In the genomic region with DNA sequence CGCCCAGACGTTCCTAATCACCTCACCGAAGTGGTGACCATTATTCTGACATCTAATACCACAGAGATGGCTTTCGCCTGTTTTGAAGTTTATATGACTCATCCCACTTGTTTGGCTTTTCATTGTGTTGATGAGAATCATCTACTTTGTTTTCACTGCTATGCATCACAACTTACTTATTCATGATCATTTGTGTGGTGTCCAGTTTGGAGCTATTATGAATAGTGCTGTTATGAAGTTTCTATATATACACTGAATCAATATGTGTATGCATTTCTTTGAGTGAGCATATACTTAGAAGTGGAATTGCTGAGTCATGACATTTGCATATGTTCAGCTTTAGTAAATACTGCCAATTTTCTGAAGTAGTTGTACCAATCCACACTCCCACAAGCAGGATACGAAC, we compare ENCODE assay signal across 23 cellular contexts. TPM values are rescaled to one million over a fixed set of nuclear protein-coding genes. Genes with fewer than 3 reads are reported as not detected.
A peak's percentile ranks its signal among the peaks of the same experiment; 100 is the strongest.
DNase-seq lines count a peak whose midpoint lies in the region; ATAC-seq, FAIRE-seq and TF ChIP-seq lines count a peak whose summit lies in the region.
"Had no signal": no experiment of that assay in that cellular context is flagged by ENCODE, and none has a peak within 500 bp of the region (broad histone marks: within the 10 kb centered on the region; RNA-seq: fewer than 3 reads in every experiment).

No MANE protein-coding gene starts in this region.

- no peaks in the 10 kb centered on the region for H3K79me2 ChIP-seq in OCI-LY7 (ENCODE audit: insufficient read depth, low read depth, low read length)
- no peaks in the 10 kb centered on the region for H3K79me2 ChIP-seq in endothelial cell of umbilical vein (ENCODE audit: control insufficient read depth, insufficient read depth, low read length)

- H3K27ac ChIP-seq in OCI-LY7 (ENCODE audit: low read depth, low read length, poor library complexity, severe bottlenecking): no peak overlapping the region
- H3K27ac ChIP-seq in endothelial cell of umbilical vein (ENCODE audit: insufficient read depth, low read depth, low read length): no peak overlapping the region
- no peak overlapping the region for H3K27ac ChIP-seq in dorsolateral prefrontal cortex
- H3K27ac ChIP-seq: pancreas, skin epidermis, tibial artery had no signal

- TF ChIP-seq CTCF in OCI-LY7 (conservative IDR thresholded peaks at IDR 0.05; ENCODE audit: low read length): no peak
- TF ChIP-seq CTCF in endothelial cell of umbilical vein (IDR thresholded peaks at IDR 0.05; ENCODE audit: extremely low read depth in 1 of 2, insufficient read depth in 1 of 2, low read depth in 1 of 2, low read length in 2 of 2): no peak
- TF ChIP-seq CTCF in dorsolateral prefrontal cortex (IDR thresholded peaks at IDR 0.05 in 54 of 56, conservative IDR thresholded peaks at IDR 0.05 in 2 of 56; ENCODE audit: low read depth in 1 of 56, partially characterized antibody in 56 of 56): no peak

- no peak overlapping the region for H2AFZ ChIP-seq in OCI-LY7 (ENCODE audit: low read length)
- no peak overlapping the region for H2AFZ ChIP-seq in endothelial cell of umbilical vein (ENCODE audit: low read depth, low read length)

- no peaks in the 10 kb centered on the region for H3K4me1 ChIP-seq in OCI-LY7 (ENCODE audit: insufficient read depth, low read length, poor library complexity, severe bottlenecking)
- no peaks in the 10 kb centered on the region for H3K4me1 ChIP-seq in endothelial cell of umbilical vein (ENCODE audit: control insufficient read depth, extremely low read depth, insufficient read depth, low read length)
- H3K4me1 ChIP-seq: pancreas, tibial artery had no signal

- H3K9ac ChIP-seq in endothelial cell of umbilical vein (replicated peaks; ENCODE audit: extremely low read depth, insufficient read depth, low read length): no peak overlapping the region

- H3K27me3 Mint-ChIP-seq in stimulated activated naive CD8-positive, alpha-beta T cell treated with anti-CD3 and anti-CD28 coated beads, Interleukin-15, amount 100 ng/mL, for 72 hours: peaks cover 47% of the 10 kb centered on the region
- H3K27me3 Mint-ChIP-seq in T-helper 17 cell: peaks cover 31% of the 10 kb centered on the region
- H3K27me3 Mint-ChIP-seq: IgD-negative memory B cell had no signal

- intact Hi-C loops in OCI-LY7 (cut with micrococcal nuclease; ENCODE audit: unreplicated experiment): no loop called here
- intact Hi-C loops in endothelial cell of umbilical vein (cut with micrococcal nuclease): no loop called here
- intact Hi-C loops in dorsolateral prefrontal cortex (cut with DNase I): loop anchor here (5.0 kb wide), 2 partner anchors 148 to 678 kb away; a partner anchor contains a TSS

- H3K9me1 ChIP-seq in endothelial cell of umbilical vein (replicated peaks; ENCODE audit: control insufficient read depth, extremely low read depth, insufficient read depth, low read length): no peaks in the 10 kb centered on the region

- no peaks in the 10 kb centered on the region for H3K36me3 Mint-ChIP-seq in stimulated activated effector memory CD8-positive, alpha-beta T cell treated with anti-CD3 and anti-CD28 coated beads, Interleukin-12 subunit alpha, Interleukin-12 subunit beta, amount 100 ng/mL, for 72 hours
- H3K36me3 Mint-ChIP-seq in T-helper 17 cell (ENCODE audit: low read depth): no peaks in the 10 kb centered on the region
- H3K36me3 Mint-ChIP-seq: activated naive CD8-positive, alpha-beta T cell; IgD-negative memory B cell had no signal

- peak; percentile 57 for ATAC-seq in stimulated activated naive CD8-positive, alpha-beta T cell treated with anti-CD3 and anti-CD28 coated beads, Interleukin-15, amount 100 ng/mL, for 72 hours
- no peak for ATAC-seq in stimulated activated naive CD8-positive, alpha-beta T cell treated with anti-CD3 and anti-CD28 coated beads, Interleukin-15, Interleukin-2, amounts not matched to agents 100 U/mL and 50 U/mL, for 24 hours
- ATAC-seq in stimulated activated effector memory CD8-positive, alpha-beta T cell treated with anti-CD3 and anti-CD28 coated beads, Interleukin-12 subunit alpha, Interleukin-12 subunit beta, amount 100 ng/mL, for 72 hours: peak; percentile 86
- ATAC-seq in HG03342 (IDR thresholded peaks at IDR 0.05; ENCODE audit: unreplicated experiment) (no peak), T-helper 17 cell (no peak)
- ATAC-seq: effector memory CD8-positive, alpha-beta T cell; left ventricle myocardium superior; pancreas had no signal

- CTCF ChIA-PET in OCI-LY7 (lab: Charles Lee; ENCODE audit: unreplicated experiment): no interaction called here
- CTCF ChIA-PET in endothelial cell of umbilical vein (lab: Charles Lee): interaction anchor here (1.0 to 1.7 kb wide), 3 partner anchors 14 to 461 kb away, joined by 5 to 12 read pairs (median 6); no protein-coding TSS in a partner anchor

- no peak overlapping the region for H3K4me3 Mint-ChIP-seq in stimulated activated naive CD8-positive, alpha-beta T cell treated with anti-CD3 and anti-CD28 coated beads, Interleukin-15, amount 100 ng/mL, for 72 hours
- no peak overlapping the region for H3K4me3 Mint-ChIP-seq in stimulated activated effector memory CD8-positive, alpha-beta T cell treated with anti-CD3 and anti-CD28 coated beads, Interleukin-12 subunit alpha, Interleukin-12 subunit beta, amount 100 ng/mL, for 72 hours
- no peak overlapping the region for H3K4me3 Mint-ChIP-seq in T-helper 17 cell
- H3K4me3 Mint-ChIP-seq: activated naive CD8-positive, alpha-beta T cell; effector memory CD8-positive, alpha-beta T cell; IgD-negative memory B cell; T-helper 1 cell treated with Interleukin-12 subunit alpha and Interleukin-12 subunit beta and Interleukin-4 antibody, amounts not matched to agents 30 μg/mL and 1 μg/mL, for 36 hours had no signal

- no TSS peak for BruUV-seq in OCI-LY7 (replicated peaks; lab: Mats Ljungman, UMichigan)
- BruUV-seq in endothelial cell of umbilical vein (replicated peaks; lab: Mats Ljungman, UMichigan): no TSS peak

- peaks cover 8 to 37% of the 10 kb centered on the region in 2 experiments for H3K27me3 ChIP-seq in endothelial cell of umbilical vein (ENCODE audit: control insufficient read depth in 2 of 2, insufficient read depth in 2 of 2, low read length in 2 of 2)
- H3K27me3 ChIP-seq in dorsolateral prefrontal cortex: no peaks in the 10 kb centered on the region
- H3K27me3 ChIP-seq: pancreas, tibial artery had no signal

- dilution Hi-C loops in endothelial cell of umbilical vein (cut with MboI; ENCODE audit: extremely low pct_ligation_motif_present, low sequenced_read_pairs): no loop called here

- no peaks in the 10 kb centered on the region for H3K4me1 Mint-ChIP-seq in stimulated activated naive CD8-positive, alpha-beta T cell treated with anti-CD3 and anti-CD28 coated beads, Interleukin-15, amount 100 ng/mL, for 72 hours
- H3K4me1 Mint-ChIP-seq in stimulated activated effector memory CD8-positive, alpha-beta T cell treated with anti-CD3 and anti-CD28 coated beads, Interleukin-12 subunit alpha, Interleukin-12 subunit beta, amount 100 ng/mL, for 72 hours: no peaks in the 10 kb centered on the region
- peaks cover 6% of the 10 kb centered on the region for H3K4me1 Mint-ChIP-seq in T-helper 17 cell
- H3K4me1 Mint-ChIP-seq: IgD-negative memory B cell had no signal

- no peaks in the 10 kb centered on the region for H3K9me3 Mint-ChIP-seq in stimulated activated naive CD8-positive, alpha-beta T cell treated with anti-CD3 and anti-CD28 coated beads, Interleukin-15, amount 100 ng/mL, for 72 hours
- H3K9me3 Mint-ChIP-seq in stimulated activated effector memory CD8-positive, alpha-beta T cell treated with anti-CD3 and anti-CD28 coated beads, Interleukin-12 subunit alpha, Interleukin-12 subunit beta, amount 100 ng/mL, for 72 hours: no peaks in the 10 kb centered on the region
- H3K9me3 Mint-ChIP-seq: effector memory CD8-positive, alpha-beta T cell; IgD-negative memory B cell; T-helper 1 cell treated with Interleukin-12 subunit alpha and Interleukin-12 subunit beta and Interleukin-4 antibody, amounts not matched to agents 30 μg/mL and 1 μg/mL, for 36 hours had no signal

- FAIRE-seq in endothelial cell of umbilical vein (lab: Jason Lieb, UNC): no peak

- DNase-seq in stimulated activated naive CD8-positive, alpha-beta T cell treated with anti-CD3 and anti-CD28 coated beads, Interleukin-15, amount 100 ng/mL, for 72 hours: no peak
- DNase-seq in stimulated activated naive CD8-positive, alpha-beta T cell treated with anti-CD3 and anti-CD28 coated beads, Interleukin-15, Interleukin-2, amounts not matched to agents 100 U/mL and 50 U/mL, for 24 hours: no peak
- DNase-seq in OCI-LY7 (ENCODE audit: low spot score) (peak; percentile 1), endothelial cell of umbilical vein (ENCODE audit: low read depth, low spot score) (peak; percentile 8), dorsolateral prefrontal cortex (no peak), T-helper 17 cell (no peak)
- no peak for DNase-seq in stimulated activated effector memory CD8-positive, alpha-beta T cell treated with anti-CD3 and anti-CD28 coated beads, Interleukin-12 subunit alpha, Interleukin-12 subunit beta, amount 100 ng/mL, for 72 hours (ENCODE audit: low spot score in 2 of 2)
- DNase-seq: activated T-cell treated with anti-CD3 and anti-CD28 coated beads for 4 hours; AML-193; caudate nucleus; effector memory CD8-positive, alpha-beta T cell; left ventricle myocardium superior; NCI-H1436; NCI-H2227 treated with DMSO at 0.1 percent for 48 hours; NK-92 treated with Interleukin-12 subunit alpha and Interleukin-12 subunit beta, amount 100 ng/mL, for 24 hours; pancreas; Right ventricle myocardium superior; tibial artery had no signal

- TF ChIP-seq POLR2A in endothelial cell of umbilical vein (IDR thresholded peaks at IDR 0.05; ENCODE audit: low read depth, low read length): no peak

- H3K4me3 ChIP-seq in OCI-LY7 (ENCODE audit: low read depth, low read length, poor library complexity, severe bottlenecking) (no peak overlapping the region), endothelial cell of umbilical vein (replicated peaks in 1 of 3; ENCODE audit: insufficient read depth in 1 of 3, low read depth in 1 of 3, low read length in 3 of 3) (no peak overlapping the region), dorsolateral prefrontal cortex (no peak overlapping the region)
- H3K4me3 ChIP-seq: pancreas, skin epidermis, tibial artery had no signal

- POLR2A ChIA-PET in OCI-LY7 (lab: Charles Lee): interaction anchor here (1.3 to 1.8 kb wide), 2 partner anchors 34 to 37 kb away, joined by 3 to 4 read pairs; no protein-coding TSS in a partner anchor
- POLR2A ChIA-PET in endothelial cell of umbilical vein (lab: Charles Lee): no interaction called here

- H3K9me2 ChIP-seq in OCI-LY7 (ENCODE audit: insufficient read depth, low read length): no peaks in the 10 kb centered on the region

- H3K36me3 ChIP-seq in OCI-LY7 (ENCODE audit: insufficient read depth, low read length) (no peaks in the 10 kb centered on the region), endothelial cell of umbilical vein (ENCODE audit: control insufficient read depth in 2 of 2, extremely low read depth in 1 of 2, insufficient read depth in 2 of 2, low read length in 2 of 2) (no peaks in the 10 kb centered on the region)
- H3K36me3 ChIP-seq: pancreas, tibial artery had no signal

- 0 out of 2 replicates have a peak, but pooled peaks cover 6% of the 10 kb centered on the region for H3K9me3 ChIP-seq in OCI-LY7 (ENCODE audit: low read length)
- no peaks in the 10 kb centered on the region for H3K9me3 ChIP-seq in endothelial cell of umbilical vein (replicated peaks; ENCODE audit: control insufficient read depth, insufficient read depth, low read length)
- no peaks in the 10 kb centered on the region for H3K9me3 ChIP-seq in T-helper 17 cell (ENCODE audit: control insufficient read depth, low read length, poor library complexity, severe bottlenecking)
- H3K9me3 ChIP-seq: pancreas, tibial artery had no signal

- no peak overlapping the region for H3K4me2 ChIP-seq in OCI-LY7 (ENCODE audit: low read length)
- H3K4me2 ChIP-seq in endothelial cell of umbilical vein (ENCODE audit: insufficient read depth, low read length): no peak overlapping the region

- H4K20me1 ChIP-seq in OCI-LY7 (ENCODE audit: insufficient read depth, low read length): no peaks in the 10 kb centered on the region
- no peaks in the 10 kb centered on the region for H4K20me1 ChIP-seq in endothelial cell of umbilical vein (replicated peaks; ENCODE audit: control insufficient read depth, extremely low read depth, insufficient read depth, low read length)

- H3K27ac Mint-ChIP-seq in stimulated activated naive CD8-positive, alpha-beta T cell treated with anti-CD3 and anti-CD28 coated beads, Interleukin-15, amount 100 ng/mL, for 72 hours: no peak overlapping the region
- H3K27ac Mint-ChIP-seq in stimulated activated effector memory CD8-positive, alpha-beta T cell treated with anti-CD3 and anti-CD28 coated beads, Interleukin-12 subunit alpha, Interleukin-12 subunit beta, amount 100 ng/mL, for 72 hours: no peak overlapping the region
- no peak overlapping the region for H3K27ac Mint-ChIP-seq in T-helper 17 cell
- H3K27ac Mint-ChIP-seq: activated naive CD8-positive, alpha-beta T cell; effector memory CD8-positive, alpha-beta T cell; IgD-negative memory B cell; T-helper 1 cell treated with Interleukin-12 subunit alpha and Interleukin-12 subunit beta and Interleukin-4 antibody, amounts not matched to agents 30 μg/mL and 1 μg/mL, for 36 hours had no signal

RNA-seq across cellular contexts. Expression of a gene that starts 38.6 kb away (rescaled TPM):
- total RNA-seq in OCI-LY7 (2014; rRNA removed; shearing (Covaris generic)): 18.0 and 20.0 TPM in 2 replicates
- total RNA-seq in OCI-LY7 (2022) (31.3 and 32.1 TPM in 2 replicates), endothelial cell of umbilical vein (33.3 and 34.0 TPM in 2 replicates), dorsolateral prefrontal cortex (10 to 100 TPM; 35.0 to 51.5 (median 43.0) TPM), T-helper 17 cell (10 to 100 TPM; 43.4 to 50.6 TPM)
- polyA plus RNA-seq in endothelial cell of umbilical vein: 10.9 and 13.6 TPM in 2 replicates
- 11.0 and 12.8 TPM in 2 replicates for polyA plus RNA-seq in endothelial cell of umbilical vein (2011; cell fraction: cytosol; rRNA removed)
- 31.7 and 37.5 TPM in 2 replicates for polyA plus RNA-seq in endothelial cell of umbilical vein (2011; cell fraction: nucleus; rRNA removed)
- polyA plus RNA-seq in endothelial cell of umbilical vein (2012): 26.2 and 32.7 TPM in 2 replicates
- polyA minus RNA-seq in endothelial cell of umbilical vein: 40.5 and 41.5 TPM in 2 replicates
- polyA minus RNA-seq in endothelial cell of umbilical vein (2011; cell fraction: cytosol; rRNA and poly(A)+ RNA removed): 25.6 TPM
- 25.4 and 34.3 TPM in 2 replicates for polyA minus RNA-seq in endothelial cell of umbilical vein (2011; cell fraction: nucleus; rRNA and poly(A)+ RNA removed)

Comparison
In these comparisons a context has a peak if more than half of its experiments do, and no peak if none do; other contexts are left out.
1. ATAC-seq: peak in stimulated activated naive CD8-positive, alpha-beta T cell treated with anti-CD3 and anti-CD28 coated beads, Interleukin-15, amount 100 ng/mL, for 72 hours (single experiment) and stimulated activated effector memory CD8-positive, alpha-beta T cell treated with anti-CD3 and anti-CD28 coated beads, Interleukin-12 subunit alpha, Interleukin-12 subunit beta, amount 100 ng/mL, for 72 hours (single experiment); none in stimulated activated naive CD8-positive, alpha-beta T cell treated with anti-CD3 and anti-CD28 coated beads, Interleukin-15, Interleukin-2, amounts not matched to agents 100 U/mL and 50 U/mL, for 24 hours (single experiment), HG03342 (single experiment) and T-helper 17 cell (single experiment).
2. DNase-seq: peak in OCI-LY7 (single experiment) and endothelial cell of umbilical vein (single experiment); none in stimulated activated naive CD8-positive, alpha-beta T cell treated with anti-CD3 and anti-CD28 coated beads, Interleukin-15, amount 100 ng/mL, for 72 hours (0 of 2), stimulated activated naive CD8-positive, alpha-beta T cell treated with anti-CD3 and anti-CD28 coated beads, Interleukin-15, Interleukin-2, amounts not matched to agents 100 U/mL and 50 U/mL, for 24 hours (single experiment), stimulated activated effector memory CD8-positive, alpha-beta T cell treated with anti-CD3 and anti-CD28 coated beads, Interleukin-12 subunit alpha, Interleukin-12 subunit beta, amount 100 ng/mL, for 72 hours (0 of 2), dorsolateral prefrontal cortex (0 of 10) and T-helper 17 cell (0 of 3).
3. intact Hi-C loops: an anchor here in dorsolateral prefrontal cortex (5.0 kb wide); none called in OCI-LY7 and endothelial cell of umbilical vein.